In the genomic region with DNA sequence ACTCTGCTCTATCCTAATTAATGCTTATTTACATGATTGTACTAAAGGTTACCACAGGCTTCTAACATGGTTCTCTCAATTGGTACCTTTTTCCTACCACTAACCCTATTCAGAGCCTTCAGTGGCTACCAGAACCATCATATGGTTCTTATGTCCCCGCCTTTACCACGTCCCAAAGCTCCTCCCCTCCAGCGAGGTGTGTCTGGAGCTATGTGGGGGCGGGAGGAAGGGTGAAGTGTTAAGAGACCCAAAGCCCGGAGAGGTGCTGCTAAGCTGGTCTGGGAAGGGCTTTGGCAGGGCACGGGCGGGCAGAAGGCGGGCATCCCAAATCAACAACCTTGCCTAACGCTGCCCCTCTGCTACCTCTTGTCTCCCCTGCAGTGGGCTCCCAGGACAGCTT, we compare ENCODE assay signal across 18 cellular contexts. TPM values are rescaled to one million over a fixed set of nuclear protein-coding genes. Genes with fewer than 3 reads are reported as not detected.
A peak's percentile ranks its signal among the peaks of the same experiment; 100 is the strongest.
DNase-seq lines count a peak whose midpoint lies in the region; ATAC-seq and TF ChIP-seq lines count a peak whose summit lies in the region.
"Had no signal": no experiment of that assay in that cellular context is flagged by ENCODE, and none has a peak within 500 bp of the region (broad histone marks: within the 10 kb centered on the region; RNA-seq: fewer than 3 reads in every experiment).

No MANE protein-coding gene starts in this region.

- H3K9me3 Mint-ChIP-seq in activated naive CD4-positive, alpha-beta T cell treated with anti-CD3 and anti-CD28 coated beads, Interleukin-2, amount 10 ng/mL, durations not matched to agents 7 days and 5 days, result no peaks in the 10 kb centered on the region
- H3K9me3 Mint-ChIP-seq in activated naive CD4-positive, alpha-beta T cell treated with anti-CD3 and anti-CD28 coated beads, Interleukin-2, amount 50 U/mL, for 72 hours, result no peaks in the 10 kb centered on the region
- H3K9me3 Mint-ChIP-seq in T-helper 2 cell treated with Interferon-gamma antibody and Interleukin-4, amounts not matched to agents 5 μg/mL and 100 μg/mL, for 36 hours, result no peaks in the 10 kb centered on the region
- H3K9me3 Mint-ChIP-seq in stimulated activated effector memory CD8-positive, alpha-beta T cell treated with anti-CD3 and anti-CD28 coated beads, Interleukin-12 subunit alpha, Interleukin-12 subunit beta, amount 100 ng/mL, for 72 hours, result no peaks in the 10 kb centered on the region
- no peaks in the 10 kb centered on the region for H3K9me3 Mint-ChIP-seq in activated CD8-positive, alpha-beta T cell treated with anti-CD3 and anti-CD28 coated beads, Interleukin-2, amount 10 ng/mL, durations not matched to agents 7 days and 5 days (ENCODE audit: insufficient read depth)
- H3K9me3 Mint-ChIP-seq: memory B cell had no signal

- no peaks in the 10 kb centered on the region for H3K36me3 Mint-ChIP-seq in activated naive CD4-positive, alpha-beta T cell treated with anti-CD3 and anti-CD28 coated beads, Interleukin-2, amount 10 ng/mL, durations not matched to agents 7 days and 5 days
- H3K36me3 Mint-ChIP-seq in activated naive CD4-positive, alpha-beta T cell treated with anti-CD3 and anti-CD28 coated beads, Interleukin-2, amount 50 U/mL, for 72 hours, result no peaks in the 10 kb centered on the region
- no peaks in the 10 kb centered on the region for H3K36me3 Mint-ChIP-seq in T-helper 2 cell treated with Interferon-gamma antibody and Interleukin-4, amounts not matched to agents 5 μg/mL and 100 μg/mL, for 36 hours (ENCODE audit: low read depth)
- H3K36me3 Mint-ChIP-seq in stimulated activated effector memory CD8-positive, alpha-beta T cell treated with anti-CD3 and anti-CD28 coated beads, Interleukin-12 subunit alpha, Interleukin-12 subunit beta, amount 100 ng/mL, for 72 hours, result no peaks in the 10 kb centered on the region
- H3K36me3 Mint-ChIP-seq in activated CD8-positive, alpha-beta T cell treated with anti-CD3 and anti-CD28 coated beads, Interleukin-2, amount 10 ng/mL, durations not matched to agents 7 days and 5 days (ENCODE audit: low read depth), result no peaks in the 10 kb centered on the region
- H3K36me3 Mint-ChIP-seq: memory B cell had no signal

- H3K27me3 Mint-ChIP-seq in activated naive CD4-positive, alpha-beta T cell treated with anti-CD3 and anti-CD28 coated beads, Interleukin-2, amount 10 ng/mL, durations not matched to agents 7 days and 5 days, result peaks cover 15% of the 10 kb centered on the region
- no peaks in the 10 kb centered on the region for H3K27me3 Mint-ChIP-seq in T-helper 2 cell treated with Interferon-gamma antibody and Interleukin-4, amounts not matched to agents 5 μg/mL and 100 μg/mL, for 36 hours (ENCODE audit: low read depth)
- no peaks in the 10 kb centered on the region for H3K27me3 Mint-ChIP-seq in activated CD8-positive, alpha-beta T cell treated with anti-CD3 and anti-CD28 coated beads, Interleukin-2, amount 10 ng/mL, durations not matched to agents 7 days and 5 days (ENCODE audit: low read depth)

- H3K4me1 Mint-ChIP-seq in activated naive CD4-positive, alpha-beta T cell treated with anti-CD3 and anti-CD28 coated beads, Interleukin-2, amount 10 ng/mL, durations not matched to agents 7 days and 5 days, result no peaks in the 10 kb centered on the region
- H3K4me1 Mint-ChIP-seq in T-helper 2 cell treated with Interferon-gamma antibody and Interleukin-4, amounts not matched to agents 5 μg/mL and 100 μg/mL, for 36 hours (ENCODE audit: low read depth), result no peaks in the 10 kb centered on the region
- no peaks in the 10 kb centered on the region for H3K4me1 Mint-ChIP-seq in stimulated activated effector memory CD8-positive, alpha-beta T cell treated with anti-CD3 and anti-CD28 coated beads, Interleukin-12 subunit alpha, Interleukin-12 subunit beta, amount 100 ng/mL, for 72 hours
- no peaks in the 10 kb centered on the region for H3K4me1 Mint-ChIP-seq in activated CD8-positive, alpha-beta T cell treated with anti-CD3 and anti-CD28 coated beads, Interleukin-2, amount 10 ng/mL, durations not matched to agents 7 days and 5 days (ENCODE audit: low read depth)

- no peak for TF ChIP-seq CTCF in foreskin fibroblast (IDR thresholded peaks at IDR 0.05; ENCODE audit: low read depth, low read length)
- no peak for TF ChIP-seq CTCF in omental fat pad (IDR thresholded peaks at IDR 0.05)

- no peak for ATAC-seq in activated naive CD4-positive, alpha-beta T cell treated with anti-CD3 and anti-CD28 coated beads, Interleukin-2, amount 50 U/mL, for 72 hours
- ATAC-seq in stimulated activated effector memory CD8-positive, alpha-beta T cell treated with anti-CD3 and anti-CD28 coated beads, Interleukin-12 subunit alpha, Interleukin-12 subunit beta, amount 100 ng/mL, for 72 hours, result no peak
- no peak for ATAC-seq in omental fat pad (ENCODE audit: low FRiP score)
- ATAC-seq in activated CD8-positive, alpha-beta T cell treated with anti-CD3 and anti-CD28 coated beads, Interleukin-2, amount 10 ng/mL, durations not matched to agents 7 days and 5 days, result no peak
- ATAC-seq: A549, gastroesophageal sphincter had no signal

- no peak for DNase-seq in activated naive CD4-positive, alpha-beta T cell treated with anti-CD3 and anti-CD28 coated beads, Interleukin-2, amount 10 ng/mL, durations not matched to agents 7 days and 5 days
- no peak for DNase-seq in activated naive CD4-positive, alpha-beta T cell treated with anti-CD3 and anti-CD28 coated beads, Interleukin-2, amount 50 U/mL, for 72 hours (ENCODE audit: low spot score in 2 of 2)
- DNase-seq in T-helper 2 cell treated with Interferon-gamma antibody and Interleukin-4, amounts not matched to agents 5 μg/mL and 100 μg/mL, for 36 hours (ENCODE audit: low spot score), result no peak
- DNase-seq in foreskin fibroblast, result no peak
- no peak for DNase-seq in stimulated activated effector memory CD8-positive, alpha-beta T cell treated with anti-CD3 and anti-CD28 coated beads, Interleukin-12 subunit alpha, Interleukin-12 subunit beta, amount 100 ng/mL, for 72 hours (ENCODE audit: low spot score in 2 of 2)
- DNase-seq in omental fat pad (ENCODE audit: low spot score), result no peak
- no peak for DNase-seq in pons (ENCODE audit: low spot score)
- DNase-seq in activated CD8-positive, alpha-beta T cell treated with anti-CD3 and anti-CD28 coated beads, Interleukin-2, amount 10 ng/mL, durations not matched to agents 7 days and 5 days, result no peak
- DNase-seq: activated gamma-delta T cell, COR-L47, GF-D8, NCI-H1694 treated with DMSO at 0.1 percent for 48 hours, NCI-H446 treated with DMSO at 0.1 percent for 48 hours, spleen, substantia nigra had no signal

- H3K4me3 ChIP-seq in foreskin fibroblast (ENCODE audit: low read depth in 1 of 2, low read length in 2 of 2), result peak overlapping the region; percentile 49 to 53
- H3K4me3 ChIP-seq: A549 had no signal

- CTCF ChIA-PET in activated naive CD4-positive, alpha-beta T cell treated with anti-CD3 and anti-CD28 coated beads, Interleukin-2, amount 10 ng/mL, durations not matched to agents 7 days and 5 days (lab: Charles Lee), result interaction anchor here (1.6 kb wide), 1 partner anchor 23 kb away, joined by 5 read pairs; no protein-coding TSS in a partner anchor
- CTCF ChIA-PET in activated CD8-positive, alpha-beta T cell treated with anti-CD3 and anti-CD28 coated beads, Interleukin-2, amount 10 ng/mL, durations not matched to agents 7 days and 5 days (lab: Charles Lee), result interaction anchor here (1.2 kb wide), 1 partner anchor 10 kb away, joined by 3 read pairs; no protein-coding TSS in a partner anchor

- no peak overlapping the region for H3K27ac Mint-ChIP-seq in activated naive CD4-positive, alpha-beta T cell treated with anti-CD3 and anti-CD28 coated beads, Interleukin-2, amount 10 ng/mL, durations not matched to agents 7 days and 5 days
- no peak overlapping the region for H3K27ac Mint-ChIP-seq in activated naive CD4-positive, alpha-beta T cell treated with anti-CD3 and anti-CD28 coated beads, Interleukin-2, amount 50 U/mL, for 72 hours
- no peak overlapping the region for H3K27ac Mint-ChIP-seq in T-helper 2 cell treated with Interferon-gamma antibody and Interleukin-4, amounts not matched to agents 5 μg/mL and 100 μg/mL, for 36 hours
- no peak overlapping the region for H3K27ac Mint-ChIP-seq in stimulated activated effector memory CD8-positive, alpha-beta T cell treated with anti-CD3 and anti-CD28 coated beads, Interleukin-12 subunit alpha, Interleukin-12 subunit beta, amount 100 ng/mL, for 72 hours
- H3K27ac Mint-ChIP-seq in activated CD8-positive, alpha-beta T cell treated with anti-CD3 and anti-CD28 coated beads, Interleukin-2, amount 10 ng/mL, durations not matched to agents 7 days and 5 days, result no peak overlapping the region
- H3K27ac Mint-ChIP-seq: memory B cell had no signal

- H3K4me3 Mint-ChIP-seq in activated naive CD4-positive, alpha-beta T cell treated with anti-CD3 and anti-CD28 coated beads, Interleukin-2, amount 10 ng/mL, durations not matched to agents 7 days and 5 days, result peak overlapping the region; percentile 43
- peak overlapping the region; percentile 25 for H3K4me3 Mint-ChIP-seq in T-helper 2 cell treated with Interferon-gamma antibody and Interleukin-4, amounts not matched to agents 5 μg/mL and 100 μg/mL, for 36 hours
- H3K4me3 Mint-ChIP-seq in stimulated activated effector memory CD8-positive, alpha-beta T cell treated with anti-CD3 and anti-CD28 coated beads, Interleukin-12 subunit alpha, Interleukin-12 subunit beta, amount 100 ng/mL, for 72 hours, result peak overlapping the region; percentile 39
- H3K4me3 Mint-ChIP-seq in activated CD8-positive, alpha-beta T cell treated with anti-CD3 and anti-CD28 coated beads, Interleukin-2, amount 10 ng/mL, durations not matched to agents 7 days and 5 days, result no peak overlapping the region
- H3K4me3 Mint-ChIP-seq: memory B cell had no signal

- POLR2A ChIA-PET in activated CD8-positive, alpha-beta T cell treated with anti-CD3 and anti-CD28 coated beads, Interleukin-2, amount 10 ng/mL, durations not matched to agents 7 days and 5 days (lab: Charles Lee), result no interaction called here

RNA-seq across cellular contexts. Expression of gene SPATA46, which starts 10.0 kb away (rescaled TPM):
- not detected for total RNA-seq in activated naive CD4-positive, alpha-beta T cell treated with anti-CD3 and anti-CD28 coated beads, Interleukin-2, amount 50 U/mL, for 72 hours
- total RNA-seq in omental fat pad, result not detected
- not detected for total RNA-seq in activated CD8-positive, alpha-beta T cell treated with anti-CD3 and anti-CD28 coated beads, Interleukin-2, amount 10 ng/mL, durations not matched to agents 7 days and 5 days
- total RNA-seq: gastroesophageal sphincter, spleen had no signal

RNA-seq across cellular contexts. Expression of gene C1orf226, which starts 14.9 kb away (rescaled TPM):
- under 1 TPM; 0.14 TPM for total RNA-seq in activated naive CD4-positive, alpha-beta T cell treated with anti-CD3 and anti-CD28 coated beads, Interleukin-2, amount 50 U/mL, for 72 hours
- 10 to 100 TPM in 1 of 4 donors, 1 to 10 TPM in 3; 2.5 to 10.2 (median 3.7) TPM for total RNA-seq in omental fat pad
- total RNA-seq in activated CD8-positive, alpha-beta T cell treated with anti-CD3 and anti-CD28 coated beads, Interleukin-2, amount 10 ng/mL, durations not matched to agents 7 days and 5 days, result not detected

RNA-seq across cellular contexts. Expression of gene SH2D1B, which starts 45.3 kb away (rescaled TPM):
- under 1 TPM in 1 of 2 donors, not detected in 1; 0.18 TPM for total RNA-seq in activated naive CD4-positive, alpha-beta T cell treated with anti-CD3 and anti-CD28 coated beads, Interleukin-2, amount 50 U/mL, for 72 hours
- total RNA-seq in omental fat pad, result under 1 TPM; 0.12 to 0.47 (median 0.25) TPM
- not detected for total RNA-seq in activated CD8-positive, alpha-beta T cell treated with anti-CD3 and anti-CD28 coated beads, Interleukin-2, amount 10 ng/mL, durations not matched to agents 7 days and 5 days
